1 cellular context compared by ENCODE assay signal in genomic region chr6:3231213-3232016, GRCh38.
TF ChIP-seq lines count a peak whose summit lies in the region.

No MANE protein-coding gene starts in this region.

TF ChIP-seq in HepG2, 621 proteins besides CTCF, POLR2A, EP300 and RAD21 (continued from another document and continues in another):
- peak; percentile 50; the same call in 1 of the 2 replicates for TF ChIP-seq AHDC1 (CRISPR knock-in tag; IDR thresholded peaks at IDR 0.05; ENCODE audit: borderline replicate concordance)
- TF ChIP-seq PRPF4 (IDR thresholded peaks at IDR 0.05; ENCODE audit: low read depth, low read length, poor library complexity, severe bottlenecking) = peak; percentile 78
- TF ChIP-seq PCBP1 (IDR thresholded peaks at IDR 0.05; ENCODE audit: borderline replicate concordance, low read depth, low read length) = 0 out of 2 replicates have a peak, but pooled peaks have one; percentile 47
- no peak for TF ChIP-seq IKZF1 (IDR thresholded peaks at IDR 0.05)
- 0 out of 2 replicates have a peak, but pooled peaks have one; percentile 56 for TF ChIP-seq HMGXB3 (CRISPR knock-in tag; IDR thresholded peaks at IDR 0.05; ENCODE audit: borderline replicate concordance)
- TF ChIP-seq MLXIP (CRISPR knock-in tag; IDR thresholded peaks at IDR 0.05; ENCODE audit: borderline replicate concordance) = no peak
- 0 out of 2 replicates have a peak, but pooled peaks have one; percentile 66 for TF ChIP-seq ZNF33A (CRISPR knock-in tag; IDR thresholded peaks at IDR 0.05; ENCODE audit: borderline replicate concordance)
- no peak for TF ChIP-seq SRSF9 (IDR thresholded peaks at IDR 0.05; ENCODE audit: borderline replicate concordance, insufficient read depth, low read depth, low read length, poor library complexity, severe bottlenecking)
- TF ChIP-seq HDAC2 (CRISPR knock-in tag; IDR thresholded peaks at IDR 0.05) = peak; percentile 76; the same call in 1 of the 2 replicates
- TF ChIP-seq HNF1B (CRISPR knock-in tag; IDR thresholded peaks at IDR 0.05) = peak; percentile 100
- TF ChIP-seq HNRNPUL1 (IDR thresholded peaks at IDR 0.05; ENCODE audit: low read depth, low read length) = peak; percentile 100
- no peak for TF ChIP-seq ZNF343 (CRISPR knock-in tag; IDR thresholded peaks at IDR 0.05)
- no peak for TF ChIP-seq E2F2 (CRISPR knock-in tag; IDR thresholded peaks at IDR 0.05; ENCODE audit: borderline replicate concordance)
- TF ChIP-seq TCF12 (IDR thresholded peaks at IDR 0.05) = no peak
- 0 out of 2 replicates have a peak, but pooled peaks have one; percentile 28 for TF ChIP-seq TCF12 (CRISPR knock-in tag; IDR thresholded peaks at IDR 0.05)
- peak; percentile 62; the same call in 1 of the 2 replicates for TF ChIP-seq IKZF5 (CRISPR knock-in tag; IDR thresholded peaks at IDR 0.05)
- TF ChIP-seq MTERF4 (CRISPR knock-in tag; IDR thresholded peaks at IDR 0.05) = peak; percentile 49; the same call in 1 of the 2 replicates
- no peak for TF ChIP-seq ZNF530 (CRISPR knock-in tag; IDR thresholded peaks at IDR 0.05; ENCODE audit: low read depth)
- no peak; the same call in 1 of the 2 replicates for TF ChIP-seq ISL2 (CRISPR knock-in tag; IDR thresholded peaks at IDR 0.05)
- no peak for TF ChIP-seq DRAP1 (CRISPR knock-in tag; IDR thresholded peaks at IDR 0.05)
- peak; percentile 53; the same call in 1 of the 2 replicates for TF ChIP-seq ZFY (CRISPR knock-in tag; IDR thresholded peaks at IDR 0.05)
- no peak; the same call in 1 of the 2 replicates for TF ChIP-seq ZBTB1 (CRISPR knock-in tag; IDR thresholded peaks at IDR 0.05; ENCODE audit: borderline replicate concordance)
- TF ChIP-seq SCMH1 (CRISPR knock-in tag; IDR thresholded peaks at IDR 0.05; ENCODE audit: borderline replicate concordance) = no peak
- no peak for TF ChIP-seq KLF9 (CRISPR knock-in tag; IDR thresholded peaks at IDR 0.05; ENCODE audit: low read depth)
- no peak for TF ChIP-seq NFE2 (CRISPR knock-in tag; IDR thresholded peaks at IDR 0.05)
- TF ChIP-seq GZF1 (CRISPR knock-in tag; IDR thresholded peaks at IDR 0.05) = 0 out of 2 replicates have a peak, but pooled peaks have one; percentile 60
- 0 out of 2 replicates have a peak, but pooled peaks have one; percentile 54 for TF ChIP-seq ZNF567 (CRISPR knock-in tag; IDR thresholded peaks at IDR 0.05; ENCODE audit: borderline replicate concordance)
- no peak for TF ChIP-seq RERE (CRISPR knock-in tag; IDR thresholded peaks at IDR 0.05; ENCODE audit: low read depth)
- TF ChIP-seq ZNF746 (CRISPR knock-in tag; IDR thresholded peaks at IDR 0.05) = peak; percentile 76
